Comparison of ENCODE assay signal across 25 cellular contexts in the genomic region with DNA sequence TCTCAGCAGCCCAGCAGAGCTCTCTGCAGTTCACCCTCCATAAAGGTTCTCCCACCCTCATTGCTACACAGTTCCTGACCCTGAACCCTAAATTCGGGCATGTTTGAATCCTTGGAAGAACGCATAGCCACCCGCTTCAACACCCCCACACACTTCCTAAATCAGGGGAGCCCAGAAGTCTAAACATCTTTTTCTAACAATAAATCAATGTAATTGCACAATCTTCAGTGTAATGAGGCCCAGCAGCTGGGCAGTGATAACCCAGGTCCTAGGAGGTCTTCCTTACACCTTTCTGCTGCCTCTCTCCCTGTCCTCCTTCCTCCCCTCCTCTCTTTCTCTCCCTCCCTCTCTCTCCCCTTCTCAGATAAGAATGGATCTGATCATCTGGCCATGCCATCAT.
"Had no signal": no experiment of that assay in that cellular context is flagged by ENCODE, and none has a peak within 500 bp of the region (broad histone marks: within the 10 kb centered on the region; RNA-seq: fewer than 3 reads in every experiment).

No MANE protein-coding gene starts in this region.

- H3K9me3 ChIP-seq: ovary, psoas muscle, right lobe of liver, sigmoid colon, stomach, thoracic aorta, thyroid gland, transverse colon, upper lobe of right lung, uterus had no signal

- DNase-seq: naive thymus-derived CD8-positive, alpha-beta T cell; nephron progenitor cell; occipital lobe; ovary; posterior cingulate gyrus; psoas muscle; right cardiac atrium; right lobe of liver; sigmoid colon; small intestine; stimulated activated CD4-positive, alpha-beta T cell treated with anti-CD3 and anti-CD28 coated beads, Interleukin-15, amount 100 ng/mL, for 24 hours; stimulated activated CD4-positive, alpha-beta T cell treated with anti-CD3 and anti-CD28 coated beads, Interleukin-2, amount 100 ng/mL, for 24 hours; stimulated activated CD4-positive, alpha-beta T cell treated with anti-CD3 and anti-CD28 coated beads, Interleukin-2, amount 100 ng/mL, for 48 hours; stimulated activated CD4-positive, alpha-beta T cell treated with anti-CD3 and anti-CD28 coated beads, Interleukin-4, amount 100 ng/mL, for 24 hours; stimulated activated naive B cell treated with anti-CD40 and anti-IgM and Interleukin-4, amounts not matched to agents 10 μg/mL and 1 μg/mL and 100 μg/mL, for 72 hours; stimulated activated naive CD4-positive, alpha-beta T cell treated with Interleukin-2 at 50 U/mL for 16 hours; stomach; thyroid gland; transverse colon; upper lobe of right lung; uterus had no signal

- H3K9ac ChIP-seq: parathyroid adenoma had no signal

- ATAC-seq: naive thymus-derived CD8-positive, alpha-beta T cell; natural killer cell treated with Interleukin-12 subunit alpha and Interleukin-12 subunit beta and Interleukin-15 and Interleukin-18, amount 100 ng/mL, for 72 hours; psoas muscle; right cardiac atrium; right lobe of liver; stimulated activated effector memory CD8-positive, alpha-beta T cell treated with anti-CD3 and anti-CD28 coated beads, Interleukin-12 subunit alpha, Interleukin-12 subunit beta, amount 100 ng/mL, for 72 hours; stimulated activated naive B cell treated with anti-CD40 and anti-IgM and Interleukin-4, amounts not matched to agents 10 μg/mL and 1 μg/mL and 100 μg/mL, for 72 hours; upper lobe of right lung had no signal

- H3K27me3 ChIP-seq: ovary, right lobe of liver, thyroid gland, upper lobe of right lung had no signal

- H3K4me3 ChIP-seq: ovary, psoas muscle, right lobe of liver, sigmoid colon, stomach, thoracic aorta, thyroid gland, transverse colon, upper lobe of right lung, uterus had no signal

- H3K4me1 ChIP-seq: parathyroid adenoma, psoas muscle, right lobe of liver, sigmoid colon, stomach, thyroid gland, transverse colon, upper lobe of right lung, uterus had no signal

- H3K36me3 ChIP-seq: ovary, right lobe of liver, sigmoid colon, stomach, thoracic aorta, thyroid gland, transverse colon, upper lobe of right lung, uterus had no signal

- H3K27ac ChIP-seq: ovary, parathyroid adenoma, psoas muscle, right lobe of liver, sigmoid colon, stomach, thoracic aorta, thyroid gland, transverse colon, upper lobe of right lung, uterus had no signal
